ENCODE assay signal across 9 cellular contexts in genomic region chr17:35254107-35254802, GRCh38. TPM values are rescaled to one million over a fixed set of nuclear protein-coding genes. Genes with fewer than 3 reads are reported as not detected.
DNase-seq lines count a peak whose midpoint lies in the region; ATAC-seq and TF ChIP-seq lines count a peak whose summit lies in the region.
"Had no signal": no experiment of that assay in that cellular context is flagged by ENCODE, and none has a peak within 500 bp of the region (broad histone marks: within the 10 kb centered on the region; RNA-seq: fewer than 3 reads in every experiment).

No MANE protein-coding gene starts in this region.

- H3K27ac ChIP-seq in right cardiac atrium (ENCODE audit: low read length) (peak overlapping the region; percentile 80), stomach (peak overlapping the region; percentile 48 to 80 (median 78))

- intact Hi-C loops in right cardiac atrium (cut with DNase I) (no loop called here), stomach (cut with DNase I; ENCODE audit: low total_unique reads) (no loop called here)

- no peaks in the 10 kb centered on the region for H3K9me3 ChIP-seq in right cardiac atrium (ENCODE audit: control insufficient read depth, low read length)
- H3K9me3 ChIP-seq in stomach, result no peaks in the 10 kb centered on the region

- DNase-seq in HK-2 (ENCODE audit: unreplicated experiment), result peak; percentile 24
- DNase-seq in right cardiac atrium, result peak in 2 of 3 donors; percentile 48 to 66
- peak; percentile 54 for DNase-seq in stomach
- DNase-seq in activated effector memory CD4-positive, alpha-beta T cell treated with Interleukin-2 at 50 U/mL for 16 hours, result no peak
- DNase-seq in retina, result no peak
- DNase-seq: naive B cell had no signal

- no peaks in the 10 kb centered on the region for H3K27me3 Mint-ChIP-seq in activated T-helper 17 cell treated with anti-CD3 and anti-CD28 coated beads, Interleukin-2, amount 50 U/mL, for 72 hours
- H3K27me3 Mint-ChIP-seq: naive B cell had no signal

- 47% methylated on average over 9 of the region's 9 CpGs for WGBS in right cardiac atrium
- 47 to 55% (median 50%) methylated on average over 9 of the region's 9 CpGs for WGBS in stomach, 5 donors

- H3K36me3 Mint-ChIP-seq in activated T-helper 17 cell treated with anti-CD3 and anti-CD28 coated beads, Interleukin-2, amount 50 U/mL, for 72 hours (ENCODE audit: low read depth), result peaks cover 56% of the 10 kb centered on the region

- TF ChIP-seq CTCF in stomach (IDR thresholded peaks at IDR 0.05), result no peak

- no peak for TF ChIP-seq POLR2A in stomach (IDR thresholded peaks at IDR 0.05)

- H3K4me3 ChIP-seq in right cardiac atrium (ENCODE audit: low read length) (no peak overlapping the region), stomach (no peak overlapping the region)

- H3K27ac Mint-ChIP-seq in activated T-helper 17 cell treated with anti-CD3 and anti-CD28 coated beads, Interleukin-2, amount 50 U/mL, for 72 hours, result peak overlapping the region; percentile 29

- H3K9me3 Mint-ChIP-seq in activated T-helper 17 cell treated with anti-CD3 and anti-CD28 coated beads, Interleukin-2, amount 50 U/mL, for 72 hours, result no peaks in the 10 kb centered on the region
- H3K9me3 Mint-ChIP-seq: naive B cell had no signal

- no peak for TF ChIP-seq EP300 in stomach (IDR thresholded peaks at IDR 0.05)

- H3K4me1 ChIP-seq in right cardiac atrium (ENCODE audit: control insufficient read depth, insufficient read depth, low read length) (peaks cover 2% of the 10 kb centered on the region), stomach (peaks cover 35 to 61% (median 53%) of the 10 kb centered on the region in 4 donors)

- ATAC-seq in activated T-helper 17 cell treated with anti-CD3 and anti-CD28 coated beads, Interleukin-2, amount 50 U/mL, for 72 hours (replicated peaks), result no peak
- ATAC-seq in right cardiac atrium (peak; percentile 94 to 95), GM21360 (IDR thresholded peaks at IDR 0.05; ENCODE audit: unreplicated experiment) (no peak), GM21381 (IDR thresholded peaks at IDR 0.05; ENCODE audit: unreplicated experiment) (no peak)

- peak overlapping the region; percentile 30 for H3K4me3 Mint-ChIP-seq in activated T-helper 17 cell treated with anti-CD3 and anti-CD28 coated beads, Interleukin-2, amount 50 U/mL, for 72 hours
- H3K4me3 Mint-ChIP-seq: naive B cell had no signal

- H3K4me1 Mint-ChIP-seq in activated T-helper 17 cell treated with anti-CD3 and anti-CD28 coated beads, Interleukin-2, amount 50 U/mL, for 72 hours, result peaks cover 55% of the 10 kb centered on the region

- H3K36me3 ChIP-seq in stomach, result peaks cover 2 to 12% (median 10%) of the 10 kb centered on the region in 4 donors

- H3K27me3 ChIP-seq in right cardiac atrium (ENCODE audit: control insufficient read depth, insufficient read depth) (no peaks in the 10 kb centered on the region), stomach (no peaks in the 10 kb centered on the region)

RNA-seq across cellular contexts. Expression of gene SLFN5, which starts 11.4 kb away (rescaled TPM):
- 10 to 100 TPM; 31.3 to 45.6 TPM for total RNA-seq in activated T-helper 17 cell treated with anti-CD3 and anti-CD28 coated beads, Interleukin-2, amount 50 U/mL, for 72 hours
- 10 to 100 TPM; 10.3 to 24.0 (median 20.1) TPM for total RNA-seq in right cardiac atrium
- 3.9 TPM for polyA plus RNA-seq in right cardiac atrium
- 10 to 100 TPM in 4 of 5 donors, under 1 TPM in 1; 0.58 to 59.5 (median 20.2) TPM for total RNA-seq in stomach
- polyA plus RNA-seq in stomach, result 1 to 10 TPM; 3.8 to 5.5 (median 5.2) TPM

Comparison
In these comparisons a context has a peak if more than half of its experiments do, and no peak if none do; other contexts are left out.
1. DNase-seq: peak in HK-2 (single experiment), right cardiac atrium (2 of 3) and stomach (single experiment); none in activated effector memory CD4-positive, alpha-beta T cell treated with Interleukin-2 at 50 U/mL for 16 hours (single experiment) and retina (single experiment).
2. ATAC-seq: peak in right cardiac atrium (2 of 2); none in activated T-helper 17 cell treated with anti-CD3 and anti-CD28 coated beads, Interleukin-2, amount 50 U/mL, for 72 hours (single experiment), GM21360 (single experiment) and GM21381 (single experiment).